Comparison of ENCODE assay signal across 1 cellular context in genomic region chr11:121132211-121132976, GRCh38.
TF ChIP-seq lines count a peak whose summit lies in the region.

No MANE protein-coding gene starts in this region.

TF ChIP-seq in HEK293, 187 proteins besides CTCF, POLR2A, EP300 and RAD21 (continued from another document):
- TF ChIP-seq ZNF548 (tag by site-specific recombination; IDR thresholded peaks at IDR 0.05) (no peak), WT1 (tag by site-specific recombination; IDR thresholded peaks at IDR 0.05) (no peak), ZNF560 (tag by site-specific recombination; IDR thresholded peaks at IDR 0.05; ENCODE audit: borderline replicate concordance) (no peak), ZNF677 (tag by site-specific recombination; IDR thresholded peaks at IDR 0.05) (no peak), ZBTB21 (tag by site-specific recombination; IDR thresholded peaks at IDR 0.05) (no peak), GLIS1 (tag by site-specific recombination; IDR thresholded peaks at IDR 0.05) (peak; percentile 33; the same call in 1 of the 2 replicates), ZNF76 (tag by site-specific recombination; IDR thresholded peaks at IDR 0.05; ENCODE audit: borderline replicate concordance, low read depth) (no peak), ZNF174 (tag by site-specific recombination; IDR thresholded peaks at IDR 0.05) (no peak), ZNF280D (tag by site-specific recombination; IDR thresholded peaks at IDR 0.05) (no peak), ZNF670 (tag by site-specific recombination; IDR thresholded peaks at IDR 0.05; ENCODE audit: low read depth) (no peak), ZNF558 (tag by site-specific recombination; IDR thresholded peaks at IDR 0.05) (no peak), HOXD13 (CRISPR knock-in tag; IDR thresholded peaks at IDR 0.05; ENCODE audit: borderline replicate concordance) (no peak), PRDM2 (tag by site-specific recombination; IDR thresholded peaks at IDR 0.05; ENCODE audit: borderline replicate concordance) (no peak), ZNF138 (tag by site-specific recombination; IDR thresholded peaks at IDR 0.05; ENCODE audit: borderline replicate concordance) (no peak)
